In the genomic region with DNA sequence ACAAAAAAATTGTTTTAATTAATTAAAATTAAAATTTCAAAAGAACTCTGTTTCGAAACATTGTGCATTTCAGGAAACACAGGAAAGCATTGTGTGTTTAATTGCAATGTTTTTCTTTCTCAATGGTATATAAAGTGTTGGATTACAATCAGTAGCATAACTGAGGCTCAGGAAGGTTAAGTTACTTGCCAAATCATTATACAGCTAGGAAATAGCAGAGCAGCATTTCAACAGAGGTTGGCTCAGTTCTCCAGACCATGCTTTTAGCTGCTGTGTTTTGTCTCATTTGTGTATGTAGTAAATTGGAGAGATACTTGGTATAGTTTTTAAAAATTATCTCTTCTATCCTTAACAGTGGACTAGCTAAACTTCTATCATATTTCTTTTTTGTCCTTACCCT, we compare ENCODE assay signal across 23 cellular contexts.
"Had no signal": no experiment of that assay in that cellular context is flagged by ENCODE, and none has a peak within 500 bp of the region (broad histone marks: within the 10 kb centered on the region; RNA-seq: fewer than 3 reads in every experiment).

No MANE protein-coding gene starts in this region.

- H3K9me3 Mint-ChIP-seq: naive thymus-derived CD8-positive, alpha-beta T cell; neural crest cell; stimulated activated effector memory CD8-positive, alpha-beta T cell treated with anti-CD3 and anti-CD28 coated beads, Interleukin-12 subunit alpha, Interleukin-12 subunit beta, amount 100 ng/mL, for 72 hours; stimulated activated naive CD8-positive, alpha-beta T cell treated with anti-CD3 and anti-CD28 coated beads, Interleukin-15, Interleukin-2, amounts not matched to agents 100 ng/mL and 50 ng/mL, for 24 hours had no signal

- H3K27ac Mint-ChIP-seq: stimulated activated effector memory CD8-positive, alpha-beta T cell treated with anti-CD3 and anti-CD28 coated beads, Interleukin-12 subunit alpha, Interleukin-12 subunit beta, amount 100 ng/mL, for 72 hours; stimulated activated naive CD8-positive, alpha-beta T cell treated with anti-CD3 and anti-CD28 coated beads, Interleukin-15, Interleukin-2, amounts not matched to agents 100 ng/mL and 50 ng/mL, for 24 hours had no signal

- H3K4me2 ChIP-seq: smooth muscle cell had no signal

- H3K4me1 ChIP-seq: colonic mucosa, foreskin keratinocyte, heart left ventricle, tibial artery, upper lobe of left lung, uterus had no signal

- H3K27me3 Mint-ChIP-seq: naive thymus-derived CD8-positive, alpha-beta T cell; stimulated activated naive CD8-positive, alpha-beta T cell treated with anti-CD3 and anti-CD28 coated beads, Interleukin-15, Interleukin-2, amounts not matched to agents 100 ng/mL and 50 ng/mL, for 24 hours had no signal

- DNase-seq: cerebellar nuclear complex; colonic mucosa; dermis blood vessel endothelial cell; erythroblast; foreskin keratinocyte; heart left ventricle; hippocampal formation; kidney glomerular epithelial cell; mammary epithelial cell; mucosa of descending colon; naive thymus-derived CD8-positive, alpha-beta T cell; nucleus accumbens; ovary; right cardiac atrium; stimulated activated CD4-positive, alpha-beta T cell treated with anti-CD3 and anti-CD28 coated beads, Interleukin-4, amount 100 ng/mL, for 1 hour; stimulated activated CD8-positive, alpha-beta memory T cell treated with anti-CD3 and anti-CD28 coated beads, Interleukin-4, amount 100 ng/mL, for 48 hours; tibial artery; upper lobe of left lung; uterus had no signal

- H3K36me3 ChIP-seq: colonic mucosa, ovary, uterus had no signal

- H3K4me1 Mint-ChIP-seq: naive thymus-derived CD8-positive, alpha-beta T cell; neural crest cell; stimulated activated effector memory CD8-positive, alpha-beta T cell treated with anti-CD3 and anti-CD28 coated beads, Interleukin-12 subunit alpha, Interleukin-12 subunit beta, amount 100 ng/mL, for 72 hours had no signal

- H3K27ac ChIP-seq: colonic mucosa, foreskin keratinocyte, heart left ventricle, ovary, tibial artery, upper lobe of left lung, uterus had no signal

- ATAC-seq: foreskin keratinocyte; heart left ventricle; mucosa of descending colon; naive thymus-derived CD8-positive, alpha-beta T cell; right cardiac atrium; stimulated activated effector memory CD8-positive, alpha-beta T cell treated with anti-CD3 and anti-CD28 coated beads, Interleukin-12 subunit alpha, Interleukin-12 subunit beta, amount 100 ng/mL, for 72 hours had no signal

- H3K9me3 ChIP-seq: colonic mucosa, heart left ventricle, mucosa of descending colon, ovary, tibial artery, upper lobe of left lung, uterus had no signal

- H3K27me3 ChIP-seq: colonic mucosa, foreskin keratinocyte, heart left ventricle, ovary, tibial artery, upper lobe of left lung, uterus had no signal

- H3K4me3 ChIP-seq: colonic mucosa, heart left ventricle, mucosa of descending colon, ovary, smooth muscle cell, tibial artery, upper lobe of left lung, uterus had no signal

- H3K4me3 Mint-ChIP-seq: naive thymus-derived CD8-positive, alpha-beta T cell; neural crest cell; stimulated activated effector memory CD8-positive, alpha-beta T cell treated with anti-CD3 and anti-CD28 coated beads, Interleukin-12 subunit alpha, Interleukin-12 subunit beta, amount 100 ng/mL, for 72 hours; stimulated activated naive CD8-positive, alpha-beta T cell treated with anti-CD3 and anti-CD28 coated beads, Interleukin-15, Interleukin-2, amounts not matched to agents 100 ng/mL and 50 ng/mL, for 24 hours had no signal
